8 cellular contexts compared by ENCODE assay signal in genomic region chr22:25402501-25403283, GRCh38.
A peak's percentile ranks its signal among the peaks of the same experiment; 100 is the strongest.
DNase-seq lines count a peak whose midpoint lies in the region; ATAC-seq, FAIRE-seq and TF ChIP-seq lines count a peak whose summit lies in the region.

No MANE protein-coding gene starts in this region.

- H3K79me2 ChIP-seq in osteoblast (ENCODE audit: insufficient read depth, low read length) = peaks cover 48% of the 10 kb centered on the region

- ATAC-seq in GM21528 (IDR thresholded peaks at IDR 0.05; ENCODE audit: low FRiP score, unreplicated experiment) = no peak

- peaks cover 51% of the 10 kb centered on the region for H4K20me1 ChIP-seq in osteoblast (ENCODE audit: insufficient read depth, low read length)

- TF ChIP-seq CTCF in C4-2B (conservative IDR thresholded peaks at IDR 0.05) (no peak), epithelial cell of proximal tubule (conservative IDR thresholded peaks at IDR 0.05; ENCODE audit: low read depth, low read length) (no peak), osteoblast (IDR thresholded peaks at IDR 0.05; ENCODE audit: extremely low read depth, low read depth, low read length) (no peak), WERI-Rb-1 (IDR thresholded peaks at IDR 0.05; ENCODE audit: low read depth, low read length) (no peak)

- FAIRE-seq in RCC 7860 (lab: Jason Lieb, UNC) = no peak

- no peak overlapping the region for H2AFZ ChIP-seq in osteoblast (ENCODE audit: low read length)

- peaks cover 41% of the 10 kb centered on the region for H3K4me1 ChIP-seq in osteoblast (ENCODE audit: insufficient read depth, low read length)

- H3K36me3 ChIP-seq in osteoblast (ENCODE audit: insufficient read depth, low read length) (no peaks in the 10 kb centered on the region), WERI-Rb-1 (peaks cover 12% of the 10 kb centered on the region; the same call in 1 of the 2 replicates)

- H3K9me3 ChIP-seq in osteoblast (ENCODE audit: low read depth, low read length) (no peaks in the 10 kb centered on the region), WERI-Rb-1 (ENCODE audit: severe bottlenecking) (no peaks in the 10 kb centered on the region)

- H3K27ac ChIP-seq in C4-2B = peak overlapping the region; percentile 92
- no peak overlapping the region for H3K27ac ChIP-seq in osteoblast (ENCODE audit: low read depth, low read length)
- no peak overlapping the region for H3K27ac ChIP-seq in WERI-Rb-1

- peak overlapping the region; percentile 92 for H3K4me2 ChIP-seq in osteoblast (ENCODE audit: insufficient read depth, low read length)

- peak; percentile 10 for DNase-seq in NAMALWA (ENCODE audit: low spot score)
- DNase-seq in epithelial cell of proximal tubule (ENCODE audit: low read depth) = no peak
- DNase-seq in osteoblast (ENCODE audit: insufficient read length, low spot score, missing footprints) = peak; percentile 92
- no peak for DNase-seq in RCC 7860 (ENCODE audit: low spot score)
- DNase-seq in WERI-Rb-1 = no peak
- no peak for DNase-seq in NCI-H1048 (lab: John Stamatoyannopoulos, UW)

- H3K4me3 ChIP-seq in epithelial cell of proximal tubule (ENCODE audit: low read depth, low read length) (peak overlapping the region; percentile 73), osteoblast (ENCODE audit: insufficient read depth, low read length) (peak overlapping the region; percentile 45), WERI-Rb-1 (ENCODE audit: low read depth, low read length) (no peak overlapping the region)

- H3K27me3 ChIP-seq in osteoblast (ENCODE audit: insufficient read depth, low read length) = no peaks in the 10 kb centered on the region
- H3K27me3 ChIP-seq in WERI-Rb-1 (ENCODE audit: insufficient read depth, low read depth, severe bottlenecking) = no peaks in the 10 kb centered on the region

Comparison
In these comparisons a context has a peak if more than half of its experiments do, and no peak if none do; other contexts are left out.
1. DNase-seq: peak in NAMALWA (single experiment) and osteoblast (single experiment); none in epithelial cell of proximal tubule (single experiment), RCC 7860 (single experiment), WERI-Rb-1 (single experiment) and NCI-H1048 (single experiment).